In genomic region chr2:73679951-73680571, GRCh38 we compare ENCODE assay signal across 9 cellular contexts. TPM values are rescaled to one million over a fixed set of nuclear protein-coding genes. Genes with fewer than 3 reads are reported as not detected.
DNase-seq lines count a peak whose midpoint lies in the region; ATAC-seq and TF ChIP-seq lines count a peak whose summit lies in the region.
"Not testable (repeated sequence)": the region's sequence is repeated elsewhere in the genome, so short reads cannot be mapped to it uniquely, and the experiment has no call there.
"Had no signal": no experiment of that assay in that cellular context is flagged by ENCODE, and none has a peak within 500 bp of the region (broad histone marks: within the 10 kb centered on the region; RNA-seq: fewer than 3 reads in every experiment).

No MANE protein-coding gene starts in this region.

- not testable (repeated sequence) for H3K4me1 Mint-ChIP-seq in WTC11

- not testable (repeated sequence) for H3K9me3 ChIP-seq in osteoblast (ENCODE audit: low read depth, low read length)

- H3K79me2 ChIP-seq in osteoblast (ENCODE audit: insufficient read depth, low read length): not testable (repeated sequence)

- not testable (repeated sequence) for H3K27ac Mint-ChIP-seq in WTC11

- peaks cover 35% of the 10 kb centered on the region for H3K27me3 Mint-ChIP-seq in WTC11 (ENCODE audit: low read depth)

- H3K4me1 ChIP-seq in osteoblast (ENCODE audit: insufficient read depth, low read length): not testable (repeated sequence)

- H3K36me3 ChIP-seq in GM06990 (ENCODE audit: control insufficient read depth, insufficient read depth, low read length); osteoblast (ENCODE audit: insufficient read depth, low read length): not testable (repeated sequence)

- H3K27ac ChIP-seq in osteoblast (ENCODE audit: low read depth, low read length): not testable (repeated sequence)

- not testable (repeated sequence) for H3K4me3 ChIP-seq in GM06990 (replicated peaks; ENCODE audit: low read depth, low read length); choroid plexus epithelial cell (ENCODE audit: low read depth, low read length); osteoblast (ENCODE audit: insufficient read depth, low read length)

- DNase-seq in ACHN (peak; percentile 61), NOMO-1 treated with DMSO at 0.1 percent for 48 hours (lab: John Stamatoyannopoulos, UW; ENCODE audit: unreplicated experiment) (peak; percentile 13), WTC11 (ENCODE audit: low spot score) (peak; percentile 45), choroid plexus epithelial cell (ENCODE audit: low read depth) (peak; percentile 35), iPS DF 4.7 (ENCODE audit: extremely low read depth, low spot score) (peak; percentile 22), osteoblast (ENCODE audit: insufficient read length, low spot score, missing footprints) (peak; percentile 8)
- DNase-seq in GM06990 (ENCODE audit: extremely low read depth, insufficient read length): not testable (repeated sequence)

- H2AFZ ChIP-seq in osteoblast (ENCODE audit: low read length): not testable (repeated sequence)

- not testable (repeated sequence) for H3K4me3 Mint-ChIP-seq in WTC11

- not testable (repeated sequence) for H3K27me3 ChIP-seq in GM06990 (replicated peaks; ENCODE audit: control insufficient read depth, insufficient read depth, low read length); osteoblast (ENCODE audit: insufficient read depth, low read length)

- CTCF ChIA-PET in WTC11 (lab: Charles Lee): interaction anchor here (0.5 to 1.4 kb wide), 14 partner anchors 9 to 570 kb away, joined by 3 to 7 read pairs (median 4); partner anchors contain the start of genes ACTG2 and TPRKB

- TF ChIP-seq CTCF in GM06990 (IDR thresholded peaks at IDR 0.05; ENCODE audit: insufficient read depth, low read length, poor library complexity, severe bottlenecking) (peak; percentile 51), LNCAP (IDR thresholded peaks at IDR 0.05) (peak; percentile 37; the same call in 1 of the 2 replicates), WTC11 (IDR thresholded peaks at IDR 0.05) (peak; percentile 48), choroid plexus epithelial cell (conservative IDR thresholded peaks at IDR 0.05; ENCODE audit: low read depth, low read length) (peak; percentile 58), osteoblast (IDR thresholded peaks at IDR 0.05; ENCODE audit: extremely low read depth, low read depth, low read length) (peak; percentile 67)

- POLR2A ChIA-PET in WTC11 (lab: Charles Lee): not testable (repeated sequence)

- not testable (repeated sequence) for H4K20me1 ChIP-seq in osteoblast (ENCODE audit: insufficient read depth, low read length)

- ATAC-seq in WTC11: peak; percentile 91

- H3K36me3 Mint-ChIP-seq in WTC11: not testable (repeated sequence)

- H3K9me3 Mint-ChIP-seq in WTC11: not testable (repeated sequence)

- not testable (repeated sequence) for H3K4me2 ChIP-seq in osteoblast (ENCODE audit: insufficient read depth, low read length)

- in situ Hi-C loops in ACHN (cut with HindIII; ENCODE audit: low pct_ligation_motif_present, low pct_unique_long_range_greater_than_20kb, low sequenced_read_pairs): not testable (repeated sequence)

RNA-seq across cellular contexts. Expression of gene NAT8, which starts 37.8 kb away (rescaled TPM):
- total RNA-seq in WTC11 (2021) (not detected in 3 replicates), osteoblast (not detected in 2 replicates)
- total RNA-seq: skeletal muscle tissue had no signal

RNA-seq across cellular contexts. Expression of gene TPRKB, which starts 57.1 kb away (rescaled TPM):
- total RNA-seq in WTC11 (2021) (27.3 to 30.6 TPM (median 29.8 TPM) in 3 replicates), osteoblast (16.6 and 18.9 TPM in 2 replicates)
